ENCODE assay signal across 8 cellular contexts in genomic region chr12:14960548-14961465, GRCh38. TPM values are rescaled to one million over a fixed set of nuclear protein-coding genes. Genes with fewer than 3 reads are reported as not detected.
DNase-seq lines count a peak whose midpoint lies in the region; ATAC-seq and TF ChIP-seq lines count a peak whose summit lies in the region.

No MANE protein-coding gene starts in this region.

- H3K4me3 ChIP-seq in SJCRH30 (no peak overlapping the region), mucosa of rectum (ENCODE audit: low read length in 2 of 2) (peak overlapping the region; percentile 42 to 75)

- H3K4me1 ChIP-seq in SJCRH30 = peaks cover 7% of the 10 kb centered on the region
- peaks cover 4 to 9% of the 10 kb centered on the region in 2 donors for H3K4me1 ChIP-seq in mucosa of rectum (ENCODE audit: control insufficient read depth in 2 of 2, insufficient read depth in 2 of 2, low read length in 2 of 2)

- no peak overlapping the region; the same call in 1 of the 2 replicates for H3K27ac ChIP-seq in SJCRH30
- peak overlapping the region; percentile 69 to 81 for H3K27ac ChIP-seq in mucosa of rectum (ENCODE audit: low read depth in 2 of 2, low read length in 2 of 2)

- no peaks in the 10 kb centered on the region for H3K27me3 ChIP-seq in SJCRH30
- H3K27me3 ChIP-seq in mucosa of rectum (ENCODE audit: control insufficient read depth in 2 of 2, insufficient read depth in 2 of 2, low read length in 2 of 2) = no peaks in the 10 kb centered on the region

- peaks cover 39% of the 10 kb centered on the region for H3K4me1 Mint-ChIP-seq in chondrocyte (ENCODE audit: low read depth)

- peak overlapping the region; percentile 10 for H3K27ac Mint-ChIP-seq in chondrocyte (ENCODE audit: unreplicated experiment)

- DNase-seq in A172 (ENCODE audit: low spot score) (peak; percentile 14), SJCRH30 (peak; percentile 28 to 35), chondrocyte (ENCODE audit: low spot score) (no peak), cortex of kidney (lab: John Stamatoyannopoulos, UW) (no peak), COR-L47 (lab: John Stamatoyannopoulos, UW) (no peak)

- no peaks in the 10 kb centered on the region for H3K36me3 ChIP-seq in SJCRH30
- H3K36me3 ChIP-seq in mucosa of rectum (ENCODE audit: control insufficient read depth in 2 of 2, insufficient read depth in 2 of 2, low read length in 2 of 2) = no peaks in the 10 kb centered on the region

- no peak for TF ChIP-seq CTCF in chondrocyte (IDR thresholded peaks at IDR 0.05)

- no peaks in the 10 kb centered on the region for H3K9me3 Mint-ChIP-seq in chondrocyte (ENCODE audit: low read depth)

- H3K9ac ChIP-seq in mucosa of rectum (ENCODE audit: low read depth in 1 of 2, low read length in 2 of 2) = peak overlapping the region; percentile 10 to 19

- H3K36me3 Mint-ChIP-seq in chondrocyte (ENCODE audit: low read depth) = no peaks in the 10 kb centered on the region

- peak overlapping the region; percentile 46 for H3K4me3 Mint-ChIP-seq in chondrocyte (ENCODE audit: unreplicated experiment)

- no peaks in the 10 kb centered on the region for H3K27me3 Mint-ChIP-seq in chondrocyte (ENCODE audit: low read depth)

- no peaks in the 10 kb centered on the region for H3K9me3 ChIP-seq in SJCRH30 (replicated peaks)
- no peaks in the 10 kb centered on the region for H3K9me3 ChIP-seq in mucosa of rectum (ENCODE audit: control insufficient read depth in 2 of 2, low read length in 2 of 2)

- ATAC-seq in GM18909 (IDR thresholded peaks at IDR 0.05; ENCODE audit: poor library complexity, unreplicated experiment) (peak; percentile 40), HG03103 (IDR thresholded peaks at IDR 0.05; ENCODE audit: low read depth, unreplicated experiment) (peak; percentile 18)

RNA-seq across cellular contexts. Expression of gene ARHGDIB, which starts 0.6 kb away (rescaled TPM):
- total RNA-seq in A172 (2014; rRNA removed; shearing (Covaris generic)) = 2.7 and 11.1 TPM in 2 replicates
- 1.2 and 2.4 TPM in 2 replicates for total RNA-seq in SJCRH30 (2014; rRNA removed; shearing (Covaris generic))
- 5.2 to 9.1 TPM (median 6.1 TPM) in 3 replicates for total RNA-seq in chondrocyte

RNA-seq across cellular contexts. Expression of gene PDE6H, which starts 12.0 kb away (rescaled TPM):
- not detected in 2 replicates for total RNA-seq in A172 (2014; rRNA removed; shearing (Covaris generic))
- not detected in 2 replicates for total RNA-seq in SJCRH30 (2014; rRNA removed; shearing (Covaris generic))
- total RNA-seq in chondrocyte = not detected in 3 replicates

RNA-seq across cellular contexts. Expression of gene ERP27, which starts 22.5 kb away (rescaled TPM):
- not detected in 2 replicates for total RNA-seq in A172 (2014; rRNA removed; shearing (Covaris generic))
- not detected in 2 replicates for total RNA-seq in SJCRH30 (2014; rRNA removed; shearing (Covaris generic))
- total RNA-seq in chondrocyte = 0.73 to 0.87 TPM (median 0.77 TPM) in 3 replicates

Comparison
In these comparisons a context has a peak if more than half of its experiments do, and no peak if none do; other contexts are left out.
1. DNase-seq: peak in A172 (single experiment) and SJCRH30 (2 of 2); none in chondrocyte (single experiment), cortex of kidney (single experiment) and COR-L47 (single experiment).